13 cellular contexts compared by ENCODE assay signal in the genomic region with DNA sequence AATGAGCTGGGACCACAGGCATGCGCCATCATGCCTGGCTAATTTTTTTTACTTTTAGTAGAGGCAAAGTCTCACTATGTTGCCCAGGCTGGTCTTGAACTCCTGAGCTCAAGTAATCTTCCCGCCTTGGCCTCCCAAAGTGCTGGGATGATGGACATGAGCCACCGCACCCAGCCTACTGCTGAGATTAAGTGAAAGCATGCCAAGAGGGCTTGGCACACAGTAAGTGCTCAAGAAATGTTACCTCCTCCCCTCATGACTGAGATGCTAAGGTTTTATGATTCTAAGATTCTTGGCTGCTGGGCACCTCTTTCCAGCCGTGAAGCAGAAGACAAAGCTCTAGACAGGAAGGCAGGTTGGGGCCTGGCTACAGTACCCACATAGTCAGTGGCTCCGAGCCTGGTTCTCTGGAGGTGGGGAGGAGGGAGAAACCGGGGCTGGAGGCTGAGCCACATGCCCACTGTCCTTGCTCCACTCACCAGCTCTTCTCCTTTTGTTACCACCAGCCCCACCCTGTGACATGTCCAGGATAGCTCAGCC. TPM values are rescaled to one million over a fixed set of nuclear protein-coding genes. Genes with fewer than 3 reads are reported as not detected.
A peak's percentile ranks its signal among the peaks of the same experiment; 100 is the strongest.
DNase-seq lines count a peak whose midpoint lies in the region; ATAC-seq and TF ChIP-seq lines count a peak whose summit lies in the region.
"Had no signal": no experiment of that assay in that cellular context is flagged by ENCODE, and none has a peak within 500 bp of the region (broad histone marks: within the 10 kb centered on the region; RNA-seq: fewer than 3 reads in every experiment).

No MANE protein-coding gene starts in this region.

- H3K27ac Mint-ChIP-seq in activated naive CD8-positive, alpha-beta T cell treated with anti-CD3 and anti-CD28 coated beads, Interleukin-2, amount 50 U/mL, for 24 hours, result no peak overlapping the region

- H3K9me3 Mint-ChIP-seq in activated naive CD8-positive, alpha-beta T cell treated with anti-CD3 and anti-CD28 coated beads, Interleukin-2, amount 50 U/mL, for 24 hours, result no peaks in the 10 kb centered on the region
- H3K9me3 Mint-ChIP-seq: neural progenitor cell had no signal

- no peak overlapping the region for H3K4me3 Mint-ChIP-seq in activated naive CD8-positive, alpha-beta T cell treated with anti-CD3 and anti-CD28 coated beads, Interleukin-2, amount 50 U/mL, for 24 hours
- H3K4me3 Mint-ChIP-seq: neural progenitor cell had no signal

- H3K4me1 Mint-ChIP-seq in activated naive CD8-positive, alpha-beta T cell treated with anti-CD3 and anti-CD28 coated beads, Interleukin-2, amount 50 U/mL, for 24 hours, result peaks cover 9% of the 10 kb centered on the region

- TF ChIP-seq CTCF in AG10803 (conservative IDR thresholded peaks at IDR 0.05; ENCODE audit: low read length), result no peak

- DNase-seq in AG10803 (ENCODE audit: low read depth), result peak; percentile 70
- DNase-seq in amniotic epithelial cell (ENCODE audit: low read depth), result peak; percentile 68
- peak; percentile 63 for DNase-seq in fibroblast of peridontal ligament (ENCODE audit: extremely low read depth)
- peak; percentile 19 for DNase-seq in renal cortical epithelial cell (ENCODE audit: low read depth)
- DNase-seq in activated naive CD8-positive, alpha-beta T cell treated with anti-CD3 and anti-CD28 coated beads, Interleukin-2, amount 50 U/mL, for 24 hours, result no peak
- DNase-seq in ureter (ENCODE audit: low spot score), result no peak
- DNase-seq in SW480 (ENCODE audit: low spot score), result no peak
- DNase-seq: activated CD8-positive, alpha-beta memory T cell treated with anti-CD3 and anti-CD28 coated beads, Interleukin-2, amount 50 U/mL, for 48 hours; NCI-H1048; stimulated activated CD4-positive, alpha-beta T cell treated with anti-CD3 and anti-CD28 coated beads, Interleukin-4, amount 100 ng/mL, for 24 hours had no signal

- ATAC-seq in HG03097 (IDR thresholded peaks at IDR 0.05; ENCODE audit: low FRiP score, unreplicated experiment), result no peak
- ATAC-seq in activated naive CD8-positive, alpha-beta T cell treated with anti-CD3 and anti-CD28 coated beads, Interleukin-2, amount 50 U/mL, for 24 hours, result no peak

- no peak overlapping the region for H3K4me3 ChIP-seq in AG10803 (ENCODE audit: low read length)
- H3K4me3 ChIP-seq: neural progenitor cell had no signal

- no peaks in the 10 kb centered on the region for H3K36me3 Mint-ChIP-seq in activated naive CD8-positive, alpha-beta T cell treated with anti-CD3 and anti-CD28 coated beads, Interleukin-2, amount 50 U/mL, for 24 hours (ENCODE audit: low read depth)

- H3K27me3 Mint-ChIP-seq in activated naive CD8-positive, alpha-beta T cell treated with anti-CD3 and anti-CD28 coated beads, Interleukin-2, amount 50 U/mL, for 24 hours, result no peaks in the 10 kb centered on the region

RNA-seq across cellular contexts. Expression of gene ARHGEF17, which starts 12.8 kb away (rescaled TPM):
- total RNA-seq in renal cortical epithelial cell (13.7 and 67.5 TPM in 2 replicates), ureter (71.5 TPM)

RNA-seq across cellular contexts. Expression of gene P2RY6, which starts 48.7 kb away (rescaled TPM):
- total RNA-seq in renal cortical epithelial cell (3.6 and 10.9 TPM in 2 replicates), ureter (2.2 TPM)
- total RNA-seq: T-helper 2 cell treated with Interferon-gamma antibody and Interleukin-4, amounts not matched to agents 100 ng/mL and 5 ng/mL, for 36 hours had no signal

RNA-seq across cellular contexts. Expression of gene RELT, which starts 55.3 kb away (rescaled TPM):
- 4.4 and 6.3 TPM in 2 replicates for total RNA-seq in renal cortical epithelial cell
- 3.6 TPM for total RNA-seq in ureter

Comparison
In these comparisons a context has a peak if more than half of its experiments do, and no peak if none do; other contexts are left out.
1. DNase-seq: peak in AG10803 (single experiment), amniotic epithelial cell (single experiment), fibroblast of peridontal ligament (single experiment) and renal cortical epithelial cell (single experiment); none in activated naive CD8-positive, alpha-beta T cell treated with anti-CD3 and anti-CD28 coated beads, Interleukin-2, amount 50 U/mL, for 24 hours (single experiment), ureter (single experiment) and SW480 (single experiment).